18 cellular contexts compared by ENCODE assay signal in the genomic region with DNA sequence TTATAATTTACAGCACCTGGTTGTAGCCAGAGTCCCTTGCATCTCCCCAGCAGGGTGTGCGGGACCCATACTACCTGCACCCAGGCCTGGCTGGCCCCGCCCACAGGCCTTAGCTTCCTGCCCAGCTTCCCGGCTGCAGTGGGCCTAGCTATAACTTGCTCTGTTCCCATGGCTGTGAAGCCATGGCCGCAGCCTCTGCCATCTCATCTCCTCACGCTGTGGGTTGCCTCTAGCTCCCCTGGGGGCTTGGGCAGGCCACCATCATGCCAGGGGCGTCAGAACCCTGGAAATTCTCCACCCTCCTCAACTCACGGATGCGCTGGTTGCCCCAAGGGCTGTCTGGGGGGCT. TPM values are rescaled to one million over a fixed set of nuclear protein-coding genes. Genes with fewer than 3 reads are reported as not detected.
A peak's percentile ranks its signal among the peaks of the same experiment; 100 is the strongest.
DNase-seq lines count a peak whose midpoint lies in the region; ATAC-seq, FAIRE-seq and TF ChIP-seq lines count a peak whose summit lies in the region.
"Had no signal": no experiment of that assay in that cellular context is flagged by ENCODE, and none has a peak within 500 bp of the region (broad histone marks: within the 10 kb centered on the region; RNA-seq: fewer than 3 reads in every experiment).

No MANE protein-coding gene starts in this region.

- H3K36me3 ChIP-seq in BLaER1 (no peaks in the 10 kb centered on the region), SJSA1 (no peaks in the 10 kb centered on the region), prostate gland (no peaks in the 10 kb centered on the region)
- H3K36me3 ChIP-seq: spleen had no signal

- TF ChIP-seq CTCF in prostate gland (IDR thresholded peaks at IDR 0.05), result no peak

- no peaks in the 10 kb centered on the region for H4K20me1 ChIP-seq in BLaER1

- DNase-seq in SJSA1 (ENCODE audit: low read depth in 1 of 2, low spot score in 2 of 2) (no peak), right cardiac atrium (no peak), prostate gland (ENCODE audit: low spot score) (no peak), NCI-H1436 (lab: John Stamatoyannopoulos, UW) (no peak), DMS79 (lab: John Stamatoyannopoulos, UW) (no peak), GM19239 (ENCODE audit: insufficient read length, low spot score) (no peak)
- DNase-seq in stimulated activated CD4-positive, alpha-beta T cell treated with anti-CD3 and anti-CD28 coated beads, Interleukin-15, amount 100 ng/mL, for 24 hours, result no peak
- DNase-seq: activated CD4-positive, alpha-beta T cell treated with anti-CD3 and anti-CD28 coated beads, Interleukin-2, amount 10 ng/mL, durations not matched to agents 7 days and 5 days; activated T-cell treated with anti-CD3 and anti-CD28 coated beads, Interleukin-2, amount 50 U/mL, for 72 hours; amniotic stem cell; foreskin melanocyte; NCI-H1048; NCI-H2227 treated with DMSO at 0.1 percent for 48 hours; PC-9; spleen had no signal

- H3K4me1 ChIP-seq in BLaER1, result peaks cover 22% of the 10 kb centered on the region
- H3K4me1 ChIP-seq in SJSA1 (replicated peaks), result peaks cover 61% of the 10 kb centered on the region
- H3K4me1 ChIP-seq in right cardiac atrium (ENCODE audit: control insufficient read depth, insufficient read depth, low read length), result peaks cover 14% of the 10 kb centered on the region
- H3K4me1 ChIP-seq in prostate gland (replicated peaks), result peaks cover 11% of the 10 kb centered on the region

- no peaks in the 10 kb centered on the region for H3K27me3 ChIP-seq in BLaER1
- no peaks in the 10 kb centered on the region for H3K27me3 ChIP-seq in SJSA1 (replicated peaks)
- H3K27me3 ChIP-seq in right cardiac atrium (ENCODE audit: control insufficient read depth, insufficient read depth), result no peaks in the 10 kb centered on the region
- H3K27me3 ChIP-seq in prostate gland (replicated peaks; ENCODE audit: insufficient read depth), result no peaks in the 10 kb centered on the region
- H3K27me3 ChIP-seq: spleen had no signal

- no peak for FAIRE-seq in GM19239 (lab: Jason Lieb, UNC)
- FAIRE-seq: HTR-8/SVneo had no signal

- 91% methylated on average over 8 of the region's 8 CpGs for WGBS in right cardiac atrium
- WGBS in prostate gland, result 97% methylated on average over 8 of the region's 8 CpGs

- no peaks in the 10 kb centered on the region for H3K9me3 ChIP-seq in BLaER1
- no peaks in the 10 kb centered on the region for H3K9me3 ChIP-seq in SJSA1 (replicated peaks)
- H3K9me3 ChIP-seq in right cardiac atrium (ENCODE audit: control insufficient read depth, low read length), result no peaks in the 10 kb centered on the region
- no peaks in the 10 kb centered on the region for H3K9me3 ChIP-seq in prostate gland
- H3K9me3 ChIP-seq: spleen had no signal

- peak in 1 of 2 donors; percentile 11 for ATAC-seq in right cardiac atrium
- ATAC-seq: activated T-cell treated with anti-CD3 and anti-CD28 coated beads, Interleukin-2, amount 50 U/mL, for 72 hours; left colon had no signal

- peak overlapping the region; percentile 36 for H3K4me2 ChIP-seq in BLaER1

- H3K4me3 ChIP-seq in BLaER1, result no peak overlapping the region
- H3K4me3 ChIP-seq in SJSA1, result no peak overlapping the region
- H3K4me3 ChIP-seq in right cardiac atrium (ENCODE audit: low read length), result no peak overlapping the region
- no peak overlapping the region for H3K4me3 ChIP-seq in prostate gland
- H3K4me3 ChIP-seq: PC-9, spleen had no signal

- intact Hi-C loops in right cardiac atrium (cut with DNase I) (no loop called here), prostate gland (cut with DNase I) (no loop called here)

- H3K9ac ChIP-seq in BLaER1, result no peak overlapping the region

- TF ChIP-seq POLR2A in prostate gland (IDR thresholded peaks at IDR 0.05), result no peak

- H3K27ac ChIP-seq in BLaER1, result no peak overlapping the region
- peak overlapping the region; percentile 96 for H3K27ac ChIP-seq in SJSA1
- peak overlapping the region; percentile 69 for H3K27ac ChIP-seq in right cardiac atrium (ENCODE audit: low read length)
- peak overlapping the region; percentile 1 to 52 for H3K27ac ChIP-seq in prostate gland

RNA-seq across cellular contexts. Expression of a gene that starts 26.1 kb away (rescaled TPM):
- total RNA-seq in SJSA1 (2014; rRNA removed; shearing (Covaris generic)), result 9.0 and 17.4 TPM in 2 replicates
- total RNA-seq in right cardiac atrium (100 to 1,000 TPM; 578 to 776 (median 669) TPM), prostate gland (100 to 1,000 TPM; 175 to 242 TPM)
- polyA plus RNA-seq in right cardiac atrium, result 181 TPM
- total RNA-seq: activated CD4-positive, alpha-beta T cell treated with anti-CD3 and anti-CD28 coated beads, Interleukin-2, amount 10 ng/mL, durations not matched to agents 7 days and 5 days had no signal
